In the genomic region with DNA sequence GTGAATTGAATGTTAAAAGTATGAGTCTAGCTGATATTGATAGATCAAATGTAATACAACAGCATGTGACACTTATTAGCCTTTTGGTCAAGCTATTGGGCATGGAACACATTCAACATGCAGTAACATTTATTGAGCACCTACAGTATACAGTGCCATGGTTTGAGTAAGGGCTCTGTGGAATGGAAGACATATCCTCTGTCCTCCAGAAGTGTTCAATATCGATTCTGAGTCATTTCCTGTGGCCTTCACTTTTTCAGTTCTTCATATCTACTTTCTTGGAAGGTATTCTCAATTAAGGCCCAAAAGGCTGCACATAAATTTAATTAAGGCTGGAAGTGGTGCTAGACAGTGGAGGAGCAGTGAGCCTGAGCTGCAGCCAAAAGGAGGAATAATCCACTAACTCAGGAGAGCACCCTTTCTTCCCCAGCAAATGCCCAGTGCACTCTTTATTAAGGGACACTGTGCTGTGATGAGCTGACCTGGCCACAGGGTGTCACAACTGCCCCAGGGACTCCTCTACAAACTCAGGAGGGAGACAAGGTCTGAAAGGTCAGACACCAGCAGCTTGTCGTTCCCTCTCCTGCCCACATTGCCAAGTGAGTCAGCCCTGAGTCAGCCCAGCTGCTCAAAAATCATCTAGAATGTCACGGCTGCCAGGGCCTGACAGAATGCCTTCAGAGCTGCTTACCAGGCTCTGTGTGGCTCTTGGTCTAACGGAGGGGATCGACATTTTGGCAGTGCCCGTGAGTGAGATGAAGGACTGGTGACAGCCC, we compare ENCODE assay signal across 8 cellular contexts.
DNase-seq lines count a peak whose midpoint lies in the region; ATAC-seq, FAIRE-seq and TF ChIP-seq lines count a peak whose summit lies in the region.

No MANE protein-coding gene starts in this region.

- H3K27me3 Mint-ChIP-seq in T-helper 2 cell treated with Interferon-gamma antibody and Interleukin-4, amounts not matched to agents 5 μg/mL and 100 μg/mL, for 36 hours (ENCODE audit: low read depth) = no peaks in the 10 kb centered on the region
- no peaks in the 10 kb centered on the region for H3K27me3 Mint-ChIP-seq in astrocyte (ENCODE audit: low read depth, unreplicated experiment)

- TF ChIP-seq EP300 in Ishikawa (IDR thresholded peaks at IDR 0.05; ENCODE audit: borderline replicate concordance) = no peak

- peak overlapping the region; percentile 47 for H3K27ac Mint-ChIP-seq in T-helper 2 cell treated with Interferon-gamma antibody and Interleukin-4, amounts not matched to agents 5 μg/mL and 100 μg/mL, for 36 hours
- no peak overlapping the region for H3K27ac Mint-ChIP-seq in astrocyte (ENCODE audit: unreplicated experiment)

- H3K9ac ChIP-seq in astrocyte (ENCODE audit: low read length) = peak overlapping the region; percentile 46

- peak overlapping the region; percentile 41 for H3K4me3 Mint-ChIP-seq in T-helper 2 cell treated with Interferon-gamma antibody and Interleukin-4, amounts not matched to agents 5 μg/mL and 100 μg/mL, for 36 hours
- H3K4me3 Mint-ChIP-seq in astrocyte (ENCODE audit: unreplicated experiment) = no peak overlapping the region

- DNase-seq in DMS 273 treated with DMSO at 0.1 percent for 48 hours (lab: John Stamatoyannopoulos, UW) (peak; percentile 60), astrocyte (ENCODE audit: low read depth) (peak; percentile 90), iPS DF 6.9 (ENCODE audit: low read depth, low spot score) (peak; percentile 43)
- peak; percentile 88 for DNase-seq in T-helper 2 cell treated with Interferon-gamma antibody and Interleukin-4, amounts not matched to agents 5 μg/mL and 100 μg/mL, for 36 hours (ENCODE audit: low spot score)
- peak; percentile 91 for DNase-seq in stimulated activated CD4-positive, alpha-beta T cell treated with anti-CD3 and anti-CD28 coated beads, Interleukin-15, amount 100 ng/mL, for 24 hours

- peaks cover 49% of the 10 kb centered on the region for H3K4me1 Mint-ChIP-seq in T-helper 2 cell treated with Interferon-gamma antibody and Interleukin-4, amounts not matched to agents 5 μg/mL and 100 μg/mL, for 36 hours (ENCODE audit: low read depth)
- H3K4me1 Mint-ChIP-seq in astrocyte (ENCODE audit: low read depth, unreplicated experiment) = peaks cover 26% of the 10 kb centered on the region

- H4K20me1 ChIP-seq in astrocyte (ENCODE audit: insufficient read depth, low read length) = no peaks in the 10 kb centered on the region

- H3K9me3 ChIP-seq in astrocyte (ENCODE audit: insufficient read depth, low read depth, low read length) (no peaks in the 10 kb centered on the region), iPS DF 6.9 (ENCODE audit: control insufficient read depth, insufficient read depth, low read length) (no peaks in the 10 kb centered on the region)

- H3K27ac ChIP-seq in astrocyte (ENCODE audit: low read depth, low read length) = peak overlapping the region; percentile 67
- H3K27ac ChIP-seq in iPS DF 6.9 (ENCODE audit: low read length) = no peak overlapping the region

- no peaks in the 10 kb centered on the region for H3K36me3 ChIP-seq in astrocyte (ENCODE audit: insufficient read depth, low read length)
- no peaks in the 10 kb centered on the region for H3K36me3 ChIP-seq in iPS DF 6.9 (ENCODE audit: control insufficient read depth, insufficient read depth, low read length)

- H3K4me1 ChIP-seq in astrocyte (ENCODE audit: insufficient read depth, low read length) (peaks cover 20% of the 10 kb centered on the region), iPS DF 6.9 (ENCODE audit: control insufficient read depth, insufficient read depth, low read length) (peaks cover 3% of the 10 kb centered on the region; the same call in 1 of the 2 replicates)

- peak; percentile 67 for TF ChIP-seq CTCF in astrocyte (IDR thresholded peaks at IDR 0.05; ENCODE audit: insufficient read depth, low read depth, low read length)

- H3K4me3 ChIP-seq in astrocyte (ENCODE audit: insufficient read depth, low read depth, low read length) (no peak overlapping the region), iPS DF 6.9 (ENCODE audit: low read length) (no peak overlapping the region)

- peak overlapping the region; percentile 57 for H2AFZ ChIP-seq in astrocyte (ENCODE audit: low read depth, low read length)

- FAIRE-seq in astrocyte (lab: Jason Lieb, UNC) = peak; percentile 64

- no peaks in the 10 kb centered on the region for H3K79me2 ChIP-seq in astrocyte (ENCODE audit: insufficient read depth, low read length)

- no peaks in the 10 kb centered on the region for H3K36me3 Mint-ChIP-seq in T-helper 2 cell treated with Interferon-gamma antibody and Interleukin-4, amounts not matched to agents 5 μg/mL and 100 μg/mL, for 36 hours (ENCODE audit: low read depth)
- H3K36me3 Mint-ChIP-seq in astrocyte (ENCODE audit: low read depth, unreplicated experiment) = no peaks in the 10 kb centered on the region

- H3K27me3 ChIP-seq in astrocyte (ENCODE audit: insufficient read depth, low read length) (no peaks in the 10 kb centered on the region), iPS DF 6.9 (ENCODE audit: control insufficient read depth, insufficient read depth, low read length) (no peaks in the 10 kb centered on the region)

- WGBS in iPS DF 6.9 (ENCODE audit: insufficient coverage, insufficient read length) = no CpG with 5 or more reads among the region's 6 CpGs

- TF ChIP-seq RAD21 in Ishikawa (IDR thresholded peaks at IDR 0.05; ENCODE audit: low read depth) = peak; percentile 63

- no peak for ATAC-seq in GM21737 (IDR thresholded peaks at IDR 0.05; ENCODE audit: unreplicated experiment)
- no peak for ATAC-seq in HG03354 (IDR thresholded peaks at IDR 0.05; ENCODE audit: poor library complexity, severe bottlenecking, unreplicated experiment)

- no peaks in the 10 kb centered on the region for H3K9me3 Mint-ChIP-seq in T-helper 2 cell treated with Interferon-gamma antibody and Interleukin-4, amounts not matched to agents 5 μg/mL and 100 μg/mL, for 36 hours
- peaks cover 2% of the 10 kb centered on the region for H3K9me3 Mint-ChIP-seq in astrocyte (ENCODE audit: unreplicated experiment)

- peak overlapping the region; percentile 80 for H3K4me2 ChIP-seq in astrocyte (ENCODE audit: low read length)

TF ChIP-seq in Ishikawa, 13 proteins besides CTCF, POLR2A, EP300 and RAD21:
- TF ChIP-seq TEAD4 (IDR thresholded peaks at IDR 0.05) = no peak
- no peak for TF ChIP-seq TCF12 (IDR thresholded peaks at IDR 0.05; ENCODE audit: low read depth)
- TF ChIP-seq, protein P1, sequence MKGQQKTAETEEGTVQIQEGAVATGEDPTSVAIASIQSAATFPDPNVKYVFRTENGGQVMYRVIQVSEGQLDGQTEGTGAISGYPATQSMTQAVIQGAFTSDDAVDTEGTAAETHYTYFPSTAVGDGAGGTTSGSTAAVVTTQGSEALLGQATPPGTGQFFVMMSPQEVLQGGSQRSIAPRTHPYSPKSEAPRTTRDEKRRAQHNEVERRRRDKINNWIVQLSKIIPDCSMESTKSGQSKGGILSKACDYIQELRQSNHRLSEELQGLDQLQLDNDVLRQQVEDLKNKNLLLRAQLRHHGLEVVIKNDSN (IDR thresholded peaks at IDR 0.05) = no peak
